9 cellular contexts compared by ENCODE assay signal in the genomic region with DNA sequence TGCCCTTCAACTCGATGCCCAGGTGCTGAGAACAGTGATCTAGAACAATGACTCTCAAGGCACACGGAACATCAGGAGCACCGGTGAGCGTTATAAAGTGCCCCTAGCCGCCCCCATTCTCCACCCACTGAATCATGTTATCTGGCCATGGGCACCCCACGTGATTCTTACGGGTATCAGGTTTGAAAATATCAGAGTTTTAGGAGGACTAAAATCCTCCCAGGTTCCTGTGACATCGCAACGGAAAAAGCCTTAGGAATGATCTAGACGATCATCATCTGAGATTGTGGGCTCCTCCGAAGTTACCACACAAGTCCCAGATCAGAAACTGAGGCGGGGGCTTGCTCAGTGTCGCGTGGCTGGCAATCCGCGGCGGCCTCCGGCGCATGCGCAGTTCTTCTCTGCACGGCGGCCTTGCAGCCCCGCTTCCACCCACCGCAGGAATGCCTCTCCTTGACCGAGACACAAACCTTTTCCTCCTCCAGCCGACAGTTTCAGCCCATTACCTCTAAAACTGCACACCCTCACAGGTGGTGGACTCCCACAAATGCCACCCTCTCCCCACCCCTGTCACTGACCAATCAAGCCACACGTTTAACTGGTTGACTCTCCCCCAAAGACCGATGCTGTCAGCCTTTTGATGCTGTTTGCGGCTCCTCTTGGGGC. TPM values are rescaled to one million over a fixed set of nuclear protein-coding genes. Genes with fewer than 3 reads are reported as not detected.
A peak's percentile ranks its signal among the peaks of the same experiment; 100 is the strongest.
DNase-seq lines count a peak whose midpoint lies in the region; ATAC-seq, FAIRE-seq and TF ChIP-seq lines count a peak whose summit lies in the region.
"Had no signal": no experiment of that assay in that cellular context is flagged by ENCODE, and none has a peak within 500 bp of the region (broad histone marks: within the 10 kb centered on the region; RNA-seq: fewer than 3 reads in every experiment).

No MANE protein-coding gene starts in this region.

- DNase-seq in Panc1 (ENCODE audit: low read depth, low spot score): no peak
- DNase-seq in activated naive CD4-positive, alpha-beta T cell treated with anti-CD3 and anti-CD28 coated beads, Interleukin-2, amount 50 U/mL, for 72 hours (ENCODE audit: low spot score in 2 of 2): peak; percentile 32 to 69
- DNase-seq in keratinocyte (ENCODE audit: low read depth, low spot score): no peak
- DNase-seq in stimulated activated CD4-positive, alpha-beta T cell treated with anti-CD3 and anti-CD28 coated beads, Interleukin-4, amount 100 ng/mL, for 24 hours: peak; percentile 61
- no peak for DNase-seq in NK-92 (lab: John Stamatoyannopoulos, UW; ENCODE audit: unreplicated experiment)

- BruUV-seq in Panc1 (replicated peaks; lab: Mats Ljungman, UMichigan): no TSS peak

- H4K20me1 ChIP-seq in keratinocyte (ENCODE audit: control insufficient read depth, extremely low read depth, insufficient read depth, low read length): no peaks in the 10 kb centered on the region

- peak overlapping the region; percentile 77 to 79 for H3K27ac Mint-ChIP-seq in activated naive CD4-positive, alpha-beta T cell treated with anti-CD3 and anti-CD28 coated beads, Interleukin-2, amount 50 U/mL, for 72 hours

- POLR2A ChIA-PET in Panc1 (lab: Charles Lee): no interaction called here

- in situ Hi-C loops in Panc1 (cut with HindIII; ENCODE audit: low pct_unique_long_range_greater_than_20kb, low sequenced_read_pairs): no loop called here

- H3K4me1 ChIP-seq in Panc1 (ENCODE audit: control insufficient read depth, insufficient read depth, low read length) (peaks cover 6% of the 10 kb centered on the region), keratinocyte (ENCODE audit: control insufficient read depth, extremely low read depth, insufficient read depth, low read length) (peaks cover 28% of the 10 kb centered on the region)

- peak overlapping the region; percentile 29 for H2AFZ ChIP-seq in keratinocyte (ENCODE audit: control insufficient read depth, low read length)

- H3K9me3 ChIP-seq in Panc1 (ENCODE audit: control insufficient read depth, insufficient read depth, low read depth, low read length) (no peaks in the 10 kb centered on the region), keratinocyte (ENCODE audit: control insufficient read depth, low read depth, low read length) (no peaks in the 10 kb centered on the region)

- no peak for FAIRE-seq in keratinocyte (lab: Jason Lieb, UNC)
- FAIRE-seq: islet of Langerhans had no signal

- H3K9me3 Mint-ChIP-seq in activated naive CD4-positive, alpha-beta T cell treated with anti-CD3 and anti-CD28 coated beads, Interleukin-2, amount 50 U/mL, for 72 hours: no peaks in the 10 kb centered on the region

- H3K36me3 ChIP-seq in Panc1 (ENCODE audit: control insufficient read depth, insufficient read depth, low read length) (no peaks in the 10 kb centered on the region), keratinocyte (ENCODE audit: control insufficient read depth in 2 of 2, extremely low read depth in 1 of 2, insufficient read depth in 2 of 2, low read length in 2 of 2) (no peaks in the 10 kb centered on the region)

- H3K27ac ChIP-seq in Panc1 (ENCODE audit: low read length): peak overlapping the region; percentile 67
- no peak overlapping the region for H3K27ac ChIP-seq in keratinocyte (ENCODE audit: control insufficient read depth, insufficient read depth, low read length)

- no peaks in the 10 kb centered on the region for H3K79me2 ChIP-seq in keratinocyte (ENCODE audit: control insufficient read depth, insufficient read depth, low read length)

- CTCF ChIA-PET in Panc1 (lab: Charles Lee): no interaction called here

- H3K9me1 ChIP-seq in keratinocyte (ENCODE audit: control insufficient read depth, extremely low read depth, insufficient read depth, low read length): no peaks in the 10 kb centered on the region

- H3K27me3 ChIP-seq in Panc1 (ENCODE audit: control insufficient read depth, insufficient read depth, low read length) (no peaks in the 10 kb centered on the region), keratinocyte (ENCODE audit: control insufficient read depth, extremely low read depth, insufficient read depth, low read length) (no peaks in the 10 kb centered on the region)

- ATAC-seq in Panc1: peak; percentile 82
- ATAC-seq in activated naive CD4-positive, alpha-beta T cell treated with anti-CD3 and anti-CD28 coated beads, Interleukin-2, amount 50 U/mL, for 72 hours: peak; percentile 38 to 83
- ATAC-seq in GM19324 (IDR thresholded peaks at IDR 0.05; ENCODE audit: low FRiP score, unreplicated experiment): no peak
- ATAC-seq in GM21528 (IDR thresholded peaks at IDR 0.05; ENCODE audit: low FRiP score, unreplicated experiment): no peak
- ATAC-seq in HG03159 (IDR thresholded peaks at IDR 0.05; ENCODE audit: unreplicated experiment): no peak

- H3K9ac ChIP-seq in keratinocyte (ENCODE audit: control insufficient read depth, extremely low read depth, insufficient read depth, low read length): no peak overlapping the region

- TF ChIP-seq CTCF in Panc1 (IDR thresholded peaks at IDR 0.05): no peak
- no peak for TF ChIP-seq CTCF in keratinocyte (optimal IDR thresholded peaks at IDR 0.05 in 1 of 3, IDR thresholded peaks at IDR 0.05 in 1 of 3, conservative IDR thresholded peaks at IDR 0.05 in 1 of 3; ENCODE audit: extremely low read depth in 1 of 3, insufficient read depth in 2 of 3, low read length in 3 of 3)

- intact Hi-C loops in Panc1 (cut with micrococcal nuclease; ENCODE audit: unreplicated experiment): no loop called here

- H3K4me2 ChIP-seq in keratinocyte (ENCODE audit: control insufficient read depth, extremely low read depth, insufficient read depth, low read depth, low read length): peak overlapping the region; percentile 42

- dilution Hi-C loops in keratinocyte (cut with MboI; ENCODE audit: extremely low pct_ligation_motif_present, low sequenced_read_pairs): no loop called here

- no peaks in the 10 kb centered on the region for H3K36me3 Mint-ChIP-seq in activated naive CD4-positive, alpha-beta T cell treated with anti-CD3 and anti-CD28 coated beads, Interleukin-2, amount 50 U/mL, for 72 hours

- H3K4me3 ChIP-seq in Panc1 (ENCODE audit: low read depth in 2 of 2, low read length in 2 of 2) (peak overlapping the region; percentile 19 to 48), keratinocyte (ENCODE audit: control insufficient read depth in 2 of 3, extremely low read depth in 1 of 3, insufficient read depth in 2 of 3, low read depth in 1 of 3, low read length in 3 of 3) (no peak overlapping the region)

RNA-seq across cellular contexts. Expression of a gene that starts 5.8 kb away (rescaled TPM):
- 61.6 TPM for total RNA-seq in Panc1 (2021; ENCODE audit: unreplicated experiment)
- polyA plus RNA-seq in Panc1 (2012; ENCODE audit: insufficient read length): 51.7 TPM
- total RNA-seq in activated naive CD4-positive, alpha-beta T cell treated with anti-CD3 and anti-CD28 coated beads, Interleukin-2, amount 50 U/mL, for 72 hours: 10 to 100 TPM; 61.7 to 70.5 TPM
- polyA plus RNA-seq in keratinocyte: 51.9 to 110 TPM (median 94.4 TPM) in 3 replicates
- polyA plus RNA-seq in keratinocyte (2011; ENCODE audit: low read depth): 184 TPM
- 99.0 and 109 TPM in 2 replicates for polyA plus RNA-seq in keratinocyte (2011; cell fraction: cytosol; rRNA removed)
- polyA plus RNA-seq in keratinocyte (2011; cell fraction: nucleus; rRNA removed): 27.6 and 50.4 TPM in 2 replicates
- 87.9 and 140 TPM in 2 replicates for polyA plus RNA-seq in keratinocyte (2012; ENCODE audit: low replicate concordance)
- 0.82 to 7.8 TPM (median 2.7 TPM) in 3 replicates for polyA minus RNA-seq in keratinocyte
- polyA minus RNA-seq in keratinocyte (2011; cell fraction: cytosol; rRNA and poly(A)+ RNA removed): 10.9 TPM
- 9.3 and 11.8 TPM in 2 replicates for polyA minus RNA-seq in keratinocyte (2011; cell fraction: nucleus; rRNA and poly(A)+ RNA removed)

Comparison
In these comparisons a context has a peak if more than half of its experiments do, and no peak if none do; other contexts are left out.
1. ATAC-seq: peak in Panc1 (single experiment) and activated naive CD4-positive, alpha-beta T cell treated with anti-CD3 and anti-CD28 coated beads, Interleukin-2, amount 50 U/mL, for 72 hours (2 of 2); none in GM19324 (single experiment), GM21528 (single experiment) and HG03159 (single experiment).
2. DNase-seq: peak in activated naive CD4-positive, alpha-beta T cell treated with anti-CD3 and anti-CD28 coated beads, Interleukin-2, amount 50 U/mL, for 72 hours (2 of 2) and stimulated activated CD4-positive, alpha-beta T cell treated with anti-CD3 and anti-CD28 coated beads, Interleukin-4, amount 100 ng/mL, for 24 hours (single experiment); none in Panc1 (single experiment), keratinocyte (single experiment) and NK-92 (single experiment).
3. H3K4me3 ChIP-seq: peak in Panc1 (2 of 2); none in keratinocyte (0 of 3).